ENCODE assay signal across 11 cellular contexts in the genomic region with DNA sequence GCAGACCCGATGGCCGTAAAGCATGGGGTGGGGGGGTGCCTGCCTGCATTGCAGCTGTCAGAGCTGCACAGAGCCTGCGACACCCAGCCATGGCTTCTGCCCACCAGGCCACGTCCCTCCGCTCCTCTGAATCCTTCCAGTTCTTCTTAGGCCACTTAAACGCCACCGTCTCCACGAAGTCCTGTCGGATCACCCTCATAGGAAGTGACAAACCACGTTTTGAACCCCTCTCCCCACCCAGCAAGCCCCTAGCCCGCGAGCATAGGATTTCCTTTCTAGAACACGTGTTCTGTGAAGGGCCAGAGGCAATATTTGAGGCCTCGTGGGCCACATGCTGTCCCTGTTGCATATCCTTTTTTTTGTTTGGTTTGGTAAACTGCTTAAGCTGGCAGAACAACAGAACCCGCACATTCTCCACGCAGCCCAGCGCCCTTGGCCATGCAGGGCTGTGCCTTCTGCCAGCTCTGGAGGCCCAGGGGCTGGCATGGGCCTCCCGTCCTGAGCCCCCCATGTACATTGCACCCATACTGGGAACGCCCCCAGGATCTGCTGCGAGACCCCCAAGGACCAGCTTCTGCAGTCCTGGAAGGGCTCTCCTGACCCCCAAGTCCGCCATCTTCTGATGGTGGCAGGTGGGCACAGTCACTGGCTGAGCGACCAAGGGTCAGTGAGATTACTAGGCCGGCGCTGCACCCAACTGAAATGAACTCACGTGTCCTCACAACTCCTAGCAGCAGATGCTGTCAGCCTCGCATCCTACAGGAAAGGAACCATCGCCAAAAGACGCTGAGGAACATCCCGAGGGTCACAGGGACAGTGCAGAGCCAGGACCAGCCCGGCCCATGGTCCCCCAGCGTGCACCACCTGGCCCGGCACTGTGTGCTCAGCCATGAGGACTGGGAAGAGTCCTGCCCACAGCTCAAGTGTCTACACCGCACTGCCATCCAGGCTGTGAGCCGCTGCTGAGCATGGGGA.
"Had no signal": no experiment of that assay in that cellular context is flagged by ENCODE, and none has a peak within 500 bp of the region (broad histone marks: within the 10 kb centered on the region; RNA-seq: fewer than 3 reads in every experiment).

No MANE protein-coding gene starts in this region.

- H3K4me1 Mint-ChIP-seq: natural killer cell had no signal

- H3K4me3 ChIP-seq: transverse colon had no signal

- H3K9me3 Mint-ChIP-seq: activated B cell treated with CpG ODN at 0.5 μM for 24 hours; activated CD4-positive, alpha-beta T cell treated with anti-CD3 and anti-CD28 coated beads, Interleukin-2, amount 10 ng/mL, durations not matched to agents 24 days and 14 days; natural killer cell; stimulated activated memory B cell treated with anti-CD40 and anti-IgM and Interleukin-4, amounts not matched to agents 10 μg/mL and 1 μg/mL and 100 μg/mL, for 72 hours had no signal

- ATAC-seq: stimulated activated memory B cell treated with anti-CD40 and anti-IgM and Interleukin-4, amounts not matched to agents 10 μg/mL and 1 μg/mL and 100 μg/mL, for 72 hours; T-helper 17 cell had no signal

- H3K27me3 Mint-ChIP-seq: activated B cell treated with CpG ODN at 0.5 μM for 24 hours; activated CD4-positive, alpha-beta T cell treated with anti-CD3 and anti-CD28 coated beads, Interleukin-2, amount 10 ng/mL, durations not matched to agents 24 days and 14 days; activated naive CD8-positive, alpha-beta T cell; stimulated activated memory B cell treated with anti-CD40 and anti-IgM and Interleukin-4, amounts not matched to agents 10 μg/mL and 1 μg/mL and 100 μg/mL, for 72 hours; T-helper 17 cell had no signal

- H3K9me3 ChIP-seq: transverse colon had no signal

- H3K36me3 Mint-ChIP-seq: natural killer cell had no signal

- H3K27ac ChIP-seq: brain microvascular endothelial cell, transverse colon had no signal

- H3K4me3 Mint-ChIP-seq: activated B cell treated with CpG ODN at 0.5 μM for 24 hours; activated CD4-positive, alpha-beta T cell treated with anti-CD3 and anti-CD28 coated beads, Interleukin-2, amount 10 ng/mL, durations not matched to agents 24 days and 14 days; natural killer cell; stimulated activated memory B cell treated with anti-CD40 and anti-IgM and Interleukin-4, amounts not matched to agents 10 μg/mL and 1 μg/mL and 100 μg/mL, for 72 hours; T-helper 17 cell had no signal

- H3K27ac Mint-ChIP-seq: activated B cell treated with CpG ODN at 0.5 μM for 24 hours; activated CD4-positive, alpha-beta T cell treated with anti-CD3 and anti-CD28 coated beads, Interleukin-2, amount 10 ng/mL, durations not matched to agents 24 days and 14 days; activated naive CD8-positive, alpha-beta T cell; natural killer cell; stimulated activated memory B cell treated with anti-CD40 and anti-IgM and Interleukin-4, amounts not matched to agents 10 μg/mL and 1 μg/mL and 100 μg/mL, for 72 hours had no signal

- H3K27me3 ChIP-seq: brain microvascular endothelial cell, dorsolateral prefrontal cortex, transverse colon had no signal

- DNase-seq: activated B cell treated with CpG ODN at 0.5 μM for 24 hours; activated CD4-positive, alpha-beta T cell treated with anti-CD3 and anti-CD28 coated beads, Interleukin-2, amount 10 ng/mL, durations not matched to agents 24 days and 14 days; activated CD8-positive, alpha-beta memory T cell treated with anti-CD3 and anti-CD28 coated beads for 24 hours; brain microvascular endothelial cell; mammary epithelial cell; natural killer cell; T-helper 17 cell had no signal
